In genomic region chr12:88868062-88868461, GRCh38 we compare ENCODE assay signal across 2 cellular contexts.
TF ChIP-seq lines count a peak whose summit lies in the region.

No MANE protein-coding gene starts in this region.

TF ChIP-seq in HepG2, 621 proteins besides CTCF, POLR2A, EP300 and RAD21 (continued from another document):
- no peak for TF ChIP-seq ZNF83 (CRISPR knock-in tag; IDR thresholded peaks at IDR 0.05; ENCODE audit: borderline replicate concordance)
TF ChIP-seq in HepG2: peak in this region for 1.

TF ChIP-seq in IMR-90, 13 proteins besides CTCF, POLR2A, EP300 and RAD21 (continued from another document):
- no peak for TF ChIP-seq NFE2L2 (IDR thresholded peaks at IDR 0.05; ENCODE audit: low read depth, low read length)
- TF ChIP-seq MXI1 (IDR thresholded peaks at IDR 0.05; ENCODE audit: borderline replicate concordance, low read depth, low read length), result no peak
- no peak for TF ChIP-seq RCOR1 (IDR thresholded peaks at IDR 0.05; ENCODE audit: insufficient replicate concordance, low read length)
- no peak for TF ChIP-seq BHLHE40 (IDR thresholded peaks at IDR 0.05; ENCODE audit: low read depth, low read length)
- TF ChIP-seq RFX5 (IDR thresholded peaks at IDR 0.05; ENCODE audit: low read depth, low read length), result no peak
- no peak for TF ChIP-seq CEBPB (IDR thresholded peaks at IDR 0.05; ENCODE audit: low read depth, low read length)
- TF ChIP-seq FOS (IDR thresholded peaks at IDR 0.05; ENCODE audit: low read depth, low read length), result no peak
- no peak for TF ChIP-seq SMC3 (IDR thresholded peaks at IDR 0.05; ENCODE audit: low read depth, low read length)
- no peak for TF ChIP-seq USF2 (IDR thresholded peaks at IDR 0.05; ENCODE audit: low read depth, low read length)
- TF ChIP-seq ELK1 (IDR thresholded peaks at IDR 0.05; ENCODE audit: borderline replicate concordance, low read depth, low read length), result no peak
- TF ChIP-seq CHD1 (IDR thresholded peaks at IDR 0.05; ENCODE audit: low read depth, low read length), result no peak
TF ChIP-seq in IMR-90: peak in this region for 0.
